Comparison of ENCODE assay signal across 1 cellular context in genomic region chr22:41330169-41330568, GRCh38.
A peak's percentile ranks its signal among the peaks of the same experiment; 100 is the strongest.
TF ChIP-seq lines count a peak whose summit lies in the region.

No MANE protein-coding gene starts in this region.

TF ChIP-seq in HepG2, 621 proteins besides CTCF, POLR2A, EP300 and RAD21:
- TF ChIP-seq ZNF10 (CRISPR knock-in tag; IDR thresholded peaks at IDR 0.05; ENCODE audit: borderline replicate concordance, low read depth), result no peak
- TF ChIP-seq RBM22 (optimal IDR thresholded peaks at IDR 0.05; ENCODE audit: low read length), result peak; percentile 33
- TF ChIP-seq HNRNPUL1 (IDR thresholded peaks at IDR 0.05; ENCODE audit: low read depth, low read length), result no peak
